ENCODE assay signal across 8 cellular contexts in the genomic region with DNA sequence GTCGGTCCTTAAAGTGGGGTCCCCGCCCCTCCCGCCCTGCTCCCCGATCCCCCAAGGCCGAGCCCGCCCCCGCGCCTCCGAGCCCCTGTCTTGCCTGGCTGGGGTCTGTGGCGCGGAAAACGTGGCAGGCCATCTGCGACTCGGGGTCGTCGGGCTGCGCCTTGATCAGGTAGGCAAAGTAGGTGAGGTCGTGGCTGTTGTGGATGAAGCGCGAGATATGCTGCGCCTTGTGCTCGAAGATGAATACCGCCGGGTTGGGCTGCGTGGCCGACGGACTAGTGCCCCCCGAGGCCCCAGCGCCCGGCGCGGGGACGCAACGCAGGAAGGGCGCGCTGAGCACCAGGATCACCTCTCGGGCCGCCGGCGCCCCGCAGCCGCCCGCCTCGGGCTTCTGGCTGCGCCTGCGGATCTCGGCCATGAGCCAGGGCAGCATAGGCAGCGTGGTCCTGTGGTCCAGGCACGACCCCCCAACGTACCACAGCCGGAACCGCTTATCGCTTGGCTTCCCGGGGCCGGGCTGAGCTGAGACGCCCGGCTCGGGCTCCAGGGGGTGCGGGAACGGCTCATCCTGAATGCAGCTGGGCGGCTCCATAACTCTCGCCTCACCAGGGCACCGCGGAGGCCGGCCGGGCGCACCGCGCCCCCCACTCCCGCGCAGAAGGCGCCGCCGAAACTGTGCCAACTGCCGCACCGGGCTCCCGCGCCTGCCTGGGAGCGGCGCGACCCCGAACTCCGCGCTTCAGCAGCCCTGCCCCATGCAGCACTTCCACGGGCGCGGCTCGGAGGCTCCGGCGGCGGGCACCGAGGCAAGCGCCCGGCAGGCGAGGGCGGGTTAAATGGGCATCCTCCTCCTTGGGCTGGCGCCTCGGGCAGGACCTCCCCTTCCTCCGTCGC. TPM values are rescaled to one million over a fixed set of nuclear protein-coding genes. Genes with fewer than 3 reads are reported as not detected.
DNase-seq lines count a peak whose midpoint lies in the region; ATAC-seq, FAIRE-seq and TF ChIP-seq lines count a peak whose summit lies in the region.

No MANE protein-coding gene starts in this region.

- H3K18ac ChIP-seq in trophoblast cell (ENCODE audit: low read length) = no peak overlapping the region

- H2AK5ac ChIP-seq in trophoblast cell (ENCODE audit: low read length) = no peak overlapping the region

- peak overlapping the region; percentile 61 for H2AFZ ChIP-seq in trophoblast cell (ENCODE audit: insufficient read depth, low read length, poor library complexity)

- no peaks in the 10 kb centered on the region for H3K9me3 Mint-ChIP-seq in activated naive CD4-positive, alpha-beta T cell treated with anti-CD3 and anti-CD28 coated beads for 36 hours

- H3K9me3 ChIP-seq in cardiac muscle cell (ENCODE audit: low read depth) (no peaks in the 10 kb centered on the region), trophoblast cell (ENCODE audit: insufficient read depth, low read depth, low read length) (no peaks in the 10 kb centered on the region)

- no peak for FAIRE-seq in GM19239 (lab: Jason Lieb, UNC)

- no peak overlapping the region for H3K4ac ChIP-seq in trophoblast cell (ENCODE audit: low read depth, low read length)

- WGBS in trophoblast cell (ENCODE audit: extremely low coverage, insufficient coverage, insufficient read length) = no CpG with 5 or more reads among the region's 100 CpGs

- H3K4me3 ChIP-seq in cardiac muscle cell (peak overlapping the region; percentile 61), trophoblast cell (ENCODE audit: low read depth, low read length) (peak overlapping the region; percentile 81)

- no peak overlapping the region for H3K14ac ChIP-seq in trophoblast cell (ENCODE audit: low read length)

- H4K91ac ChIP-seq in trophoblast cell (ENCODE audit: low read depth, low read length) = no peak overlapping the region

- H3K4me1 Mint-ChIP-seq in activated naive CD4-positive, alpha-beta T cell treated with anti-CD3 and anti-CD28 coated beads for 36 hours (ENCODE audit: low read depth) = peaks cover 11% of the 10 kb centered on the region

- H4K8ac ChIP-seq in trophoblast cell (ENCODE audit: low read depth, low read length) = peak overlapping the region; percentile 12

- no peak overlapping the region for H3K27ac Mint-ChIP-seq in activated naive CD4-positive, alpha-beta T cell treated with anti-CD3 and anti-CD28 coated beads for 36 hours

- no peak overlapping the region for H2BK12ac ChIP-seq in trophoblast cell (ENCODE audit: low read length)

- DNase-seq in ACHN (peak; percentile 27), NCI-H526 (lab: John Stamatoyannopoulos, UW) (peak; percentile 55 to 94), cardiac muscle cell (ENCODE audit: low read depth in 1 of 2, low spot score in 1 of 2) (peak; percentile 33 to 61), trophoblast cell (peak; percentile 17 to 50), GM19239 (ENCODE audit: insufficient read length, low spot score) (no peak)
- peak; percentile 16 for DNase-seq in activated naive CD4-positive, alpha-beta T cell treated with anti-CD3 and anti-CD28 coated beads for 36 hours

- H3K27me3 ChIP-seq in cardiac muscle cell (no peaks in the 10 kb centered on the region), trophoblast cell (ENCODE audit: insufficient read depth, low read length) (no peaks in the 10 kb centered on the region)

- H2BK5ac ChIP-seq in trophoblast cell (ENCODE audit: low read depth, low read length, poor library complexity) = no peak overlapping the region

- no peak for TF ChIP-seq CTCF in cardiac muscle cell (IDR thresholded peaks at IDR 0.05; ENCODE audit: low read depth, low read length)

- H3K27ac ChIP-seq in cardiac muscle cell (peak overlapping the region; percentile 88), trophoblast cell (ENCODE audit: low read depth, low read length) (no peak overlapping the region)

- H3K9ac ChIP-seq in trophoblast cell (ENCODE audit: low read length) = no peak overlapping the region

- peaks cover 55% of the 10 kb centered on the region for H3K27me3 Mint-ChIP-seq in activated naive CD4-positive, alpha-beta T cell treated with anti-CD3 and anti-CD28 coated beads for 36 hours (ENCODE audit: low read depth)

- peak overlapping the region; percentile 94 for H3K4me3 Mint-ChIP-seq in activated naive CD4-positive, alpha-beta T cell treated with anti-CD3 and anti-CD28 coated beads for 36 hours

- peak; percentile 33 for ATAC-seq in GM18505 (IDR thresholded peaks at IDR 0.05; ENCODE audit: unreplicated experiment)
- ATAC-seq in HG02943 (IDR thresholded peaks at IDR 0.05; ENCODE audit: low read depth, unreplicated experiment) = peak; percentile 34

- intact Hi-C loops in activated naive CD4-positive, alpha-beta T cell treated with anti-CD3 and anti-CD28 coated beads for 36 hours (cut with micrococcal nuclease) = loop anchor here (1.0 to 10.0 kb wide), 9 partner anchors 56 to 1403 kb away; partner anchors contain the start of genes COMMD6, KCTD12, LMO7 and UCHL3

- H3K36me3 ChIP-seq in cardiac muscle cell = no peaks in the 10 kb centered on the region
- no peaks in the 10 kb centered on the region for H3K36me3 ChIP-seq in trophoblast cell (ENCODE audit: control insufficient read depth in 1 of 2, insufficient read depth in 2 of 2, low read length in 2 of 2)

- peaks cover 1% of the 10 kb centered on the region for H3K36me3 Mint-ChIP-seq in activated naive CD4-positive, alpha-beta T cell treated with anti-CD3 and anti-CD28 coated beads for 36 hours (ENCODE audit: low read depth)

- no peak overlapping the region for H2BK120ac ChIP-seq in trophoblast cell (ENCODE audit: insufficient read depth, low read length, poor library complexity)

- no peaks in the 10 kb centered on the region for H3K79me2 ChIP-seq in trophoblast cell (ENCODE audit: control insufficient read depth, insufficient read depth, low read length, poor library complexity)

- H3K79me1 ChIP-seq in trophoblast cell (ENCODE audit: low read length) = peaks cover 6% of the 10 kb centered on the region

- CTCF ChIA-PET in activated naive CD4-positive, alpha-beta T cell treated with anti-CD3 and anti-CD28 coated beads for 36 hours (lab: Charles Lee) = interaction anchor here (0.6 to 1.4 kb wide), 9 partner anchors 20 to 189 kb away, joined by 3 to 7 read pairs (median 3); no protein-coding TSS in a partner anchor

- TF ChIP-seq POLR2A in GM18505 (IDR thresholded peaks at IDR 0.05; ENCODE audit: borderline replicate concordance, extremely low read depth, insufficient read depth, insufficient read length) = peak; percentile 3

- no peak overlapping the region for H3K23ac ChIP-seq in trophoblast cell (ENCODE audit: low read length)

- peaks cover 9% of the 10 kb centered on the region for H3K4me1 ChIP-seq in cardiac muscle cell (ENCODE audit: low read depth)
- H3K4me1 ChIP-seq in trophoblast cell (ENCODE audit: control insufficient read depth in 1 of 2, insufficient read depth in 2 of 2, low read length in 2 of 2) = peaks cover 3 to 10% of the 10 kb centered on the region in 2 experiments

- H4K12ac ChIP-seq in trophoblast cell (ENCODE audit: low read depth, low read length) = no peak overlapping the region

- in situ Hi-C loops in ACHN (cut with HindIII; ENCODE audit: low pct_ligation_motif_present, low pct_unique_long_range_greater_than_20kb, low sequenced_read_pairs) = no loop called here

- H3K4me2 ChIP-seq in trophoblast cell (ENCODE audit: low read length) = peak overlapping the region; percentile 84

RNA-seq across cellular contexts. Expression of gene TBC1D4, which starts 0.5 kb away (rescaled TPM):
- 10 to 100 TPM; 13.4 to 19.7 TPM for total RNA-seq in activated naive CD4-positive, alpha-beta T cell treated with anti-CD3 and anti-CD28 coated beads for 36 hours
- 43.7 and 45.0 TPM in 2 replicates for total RNA-seq in cardiac muscle cell
- polyA plus RNA-seq in cardiac muscle cell = 14.8 and 30.1 TPM in 2 replicates
- 4.1 and 4.4 TPM in 2 replicates for polyA plus RNA-seq in trophoblast cell (2013)

RNA-seq across cellular contexts. Expression of gene COMMD6, which starts 56.2 kb away (rescaled TPM):
- 100 to 1,000 TPM in 1 of 2 experiments, 10 to 100 TPM in 1; 95.4 to 105 TPM for total RNA-seq in activated naive CD4-positive, alpha-beta T cell treated with anti-CD3 and anti-CD28 coated beads for 36 hours
- total RNA-seq in cardiac muscle cell = 62.3 and 125 TPM in 2 replicates
- 331 and 396 TPM in 2 replicates for polyA plus RNA-seq in cardiac muscle cell
- 187 TPM in 2 replicates for polyA plus RNA-seq in trophoblast cell (2013)
